In genomic region chr6:25637946-25638345, GRCh38 we compare ENCODE assay signal across 1 cellular context.
TF ChIP-seq lines count a peak whose summit lies in the region.

No MANE protein-coding gene starts in this region.

TF ChIP-seq in HepG2, 621 proteins besides CTCF, POLR2A, EP300 and RAD21 (continued from another document and continues in another):
- TF ChIP-seq, protein P1, sequence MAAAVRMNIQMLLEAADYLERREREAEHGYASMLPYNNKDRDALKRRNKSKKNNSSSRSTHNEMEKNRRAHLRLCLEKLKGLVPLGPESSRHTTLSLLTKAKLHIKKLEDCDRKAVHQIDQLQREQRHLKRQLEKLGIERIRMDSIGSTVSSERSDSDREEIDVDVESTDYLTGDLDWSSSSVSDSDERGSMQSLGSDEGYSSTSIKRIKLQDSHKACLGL (CRISPR knock-in tag; IDR thresholded peaks at IDR 0.05): no peak
- TF ChIP-seq FLYWCH1 (CRISPR knock-in tag; IDR thresholded peaks at IDR 0.05): no peak
- 0 out of 4 replicates have a peak, but pooled peaks of 1 of the 2 experiments have one; percentile 6 for TF ChIP-seq KLF16 (CRISPR knock-in tag; IDR thresholded peaks at IDR 0.05)
- peak; percentile 91 to 97 for TF ChIP-seq REST (IDR thresholded peaks at IDR 0.05; ENCODE audit: borderline replicate concordance in 1 of 2, low read depth in 1 of 2, low read length in 2 of 2)
- no peak for TF ChIP-seq HNF4A (CRISPR knock-in tag; IDR thresholded peaks at IDR 0.05)
- no peak for TF ChIP-seq ZNF737 (CRISPR knock-in tag; IDR thresholded peaks at IDR 0.05; ENCODE audit: borderline replicate concordance)
- TF ChIP-seq, protein P2, sequence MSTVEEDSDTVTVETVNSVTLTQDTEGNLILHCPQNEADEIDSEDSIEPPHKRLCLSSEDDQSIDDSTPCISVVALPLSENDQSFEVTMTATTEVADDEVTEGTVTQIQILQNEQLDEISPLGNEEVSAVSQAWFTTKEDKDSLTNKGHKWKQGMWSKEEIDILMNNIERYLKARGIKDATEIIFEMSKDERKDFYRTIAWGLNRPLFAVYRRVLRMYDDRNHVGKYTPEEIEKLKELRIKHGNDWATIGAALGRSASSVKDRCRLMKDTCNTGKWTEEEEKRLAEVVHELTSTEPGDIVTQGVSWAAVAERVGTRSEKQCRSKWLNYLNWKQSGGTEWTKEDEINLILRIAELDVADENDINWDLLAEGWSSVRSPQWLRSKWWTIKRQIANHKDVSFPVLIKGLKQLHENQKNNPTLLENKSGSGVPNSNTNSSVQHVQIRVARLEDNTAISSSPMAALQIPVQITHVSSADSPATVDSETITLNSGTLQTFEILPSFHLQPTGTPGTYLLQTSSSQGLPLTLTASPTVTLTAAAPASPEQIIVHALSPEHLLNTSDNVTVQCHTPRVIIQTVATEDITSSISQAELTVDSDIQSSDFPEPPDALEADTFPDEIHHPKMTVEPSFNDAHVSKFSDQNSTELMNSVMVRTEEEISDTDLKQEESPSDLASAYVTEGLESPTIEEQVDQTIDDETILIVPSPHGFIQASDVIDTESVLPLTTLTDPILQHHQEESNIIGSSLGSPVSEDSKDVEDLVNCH (CRISPR knock-in tag; IDR thresholded peaks at IDR 0.05): no peak
- TF ChIP-seq, protein P3, sequence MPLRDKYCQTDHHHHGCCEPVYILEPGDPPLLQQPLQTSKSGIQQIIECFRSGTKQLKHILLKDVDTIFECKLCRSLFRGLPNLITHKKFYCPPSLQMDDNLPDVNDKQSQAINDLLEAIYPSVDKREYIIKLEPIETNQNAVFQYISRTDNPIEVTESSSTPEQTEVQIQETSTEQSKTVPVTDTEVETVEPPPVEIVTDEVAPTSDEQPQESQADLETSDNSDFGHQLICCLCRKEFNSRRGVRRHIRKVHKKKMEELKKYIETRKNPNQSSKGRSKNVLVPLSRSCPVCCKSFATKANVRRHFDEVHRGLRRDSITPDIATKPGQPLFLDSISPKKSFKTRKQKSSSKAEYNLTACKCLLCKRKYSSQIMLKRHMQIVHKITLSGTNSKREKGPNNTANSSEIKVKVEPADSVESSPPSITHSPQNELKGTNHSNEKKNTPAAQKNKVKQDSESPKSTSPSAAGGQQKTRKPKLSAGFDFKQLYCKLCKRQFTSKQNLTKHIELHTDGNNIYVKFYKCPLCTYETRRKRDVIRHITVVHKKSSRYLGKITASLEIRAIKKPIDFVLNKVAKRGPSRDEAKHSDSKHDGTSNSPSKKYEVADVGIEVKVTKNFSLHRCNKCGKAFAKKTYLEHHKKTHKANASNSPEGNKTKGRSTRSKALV (CRISPR knock-in tag; IDR thresholded peaks at IDR 0.05): no peak
- TF ChIP-seq ZNF678 (CRISPR knock-in tag; IDR thresholded peaks at IDR 0.05): no peak
- no peak for TF ChIP-seq PHF21A (CRISPR knock-in tag; IDR thresholded peaks at IDR 0.05)
- no peak for TF ChIP-seq KLF13 (CRISPR knock-in tag; IDR thresholded peaks at IDR 0.05)
- no peak for TF ChIP-seq HOXA7 (CRISPR knock-in tag; IDR thresholded peaks at IDR 0.05)
- no peak for TF ChIP-seq XBP1 (CRISPR knock-in tag; IDR thresholded peaks at IDR 0.05)
- no peak for TF ChIP-seq LRRFIP1 (CRISPR knock-in tag; conservative IDR thresholded peaks at IDR 0.05)
- TF ChIP-seq ZNF446 (CRISPR knock-in tag; IDR thresholded peaks at IDR 0.05): 0 out of 2 replicates have a peak, but pooled peaks have one; percentile 56
- TF ChIP-seq TERF1 (CRISPR knock-in tag; IDR thresholded peaks at IDR 0.05): no peak
- no peak for TF ChIP-seq CREB1 (IDR thresholded peaks at IDR 0.05)
- no peak for TF ChIP-seq CREB1 (CRISPR knock-in tag; IDR thresholded peaks at IDR 0.05)
- no peak for TF ChIP-seq ZNF891 (CRISPR knock-in tag; IDR thresholded peaks at IDR 0.05)
- TF ChIP-seq, protein P4, sequence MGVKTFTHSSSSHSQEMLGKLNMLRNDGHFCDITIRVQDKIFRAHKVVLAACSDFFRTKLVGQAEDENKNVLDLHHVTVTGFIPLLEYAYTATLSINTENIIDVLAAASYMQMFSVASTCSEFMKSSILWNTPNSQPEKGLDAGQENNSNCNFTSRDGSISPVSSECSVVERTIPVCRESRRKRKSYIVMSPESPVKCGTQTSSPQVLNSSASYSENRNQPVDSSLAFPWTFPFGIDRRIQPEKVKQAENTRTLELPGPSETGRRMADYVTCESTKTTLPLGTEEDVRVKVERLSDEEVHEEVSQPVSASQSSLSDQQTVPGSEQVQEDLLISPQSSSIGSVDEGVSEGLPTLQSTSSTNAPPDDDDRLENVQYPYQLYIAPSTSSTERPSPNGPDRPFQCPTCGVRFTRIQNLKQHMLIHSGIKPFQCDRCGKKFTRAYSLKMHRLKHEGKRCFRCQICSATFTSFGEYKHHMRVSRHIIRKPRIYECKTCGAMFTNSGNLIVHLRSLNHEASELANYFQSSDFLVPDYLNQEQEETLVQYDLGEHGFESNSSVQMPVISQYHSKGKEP (CRISPR knock-in tag; IDR thresholded peaks at IDR 0.05): 0 out of 2 replicates have a peak, but pooled peaks have one; percentile 23
- no peak for TF ChIP-seq ZNF746 (CRISPR knock-in tag; IDR thresholded peaks at IDR 0.05)
- TF ChIP-seq PHF5A (CRISPR knock-in tag; IDR thresholded peaks at IDR 0.05; ENCODE audit: low read depth, unreplicated experiment): no peak
- TF ChIP-seq, protein P5, sequence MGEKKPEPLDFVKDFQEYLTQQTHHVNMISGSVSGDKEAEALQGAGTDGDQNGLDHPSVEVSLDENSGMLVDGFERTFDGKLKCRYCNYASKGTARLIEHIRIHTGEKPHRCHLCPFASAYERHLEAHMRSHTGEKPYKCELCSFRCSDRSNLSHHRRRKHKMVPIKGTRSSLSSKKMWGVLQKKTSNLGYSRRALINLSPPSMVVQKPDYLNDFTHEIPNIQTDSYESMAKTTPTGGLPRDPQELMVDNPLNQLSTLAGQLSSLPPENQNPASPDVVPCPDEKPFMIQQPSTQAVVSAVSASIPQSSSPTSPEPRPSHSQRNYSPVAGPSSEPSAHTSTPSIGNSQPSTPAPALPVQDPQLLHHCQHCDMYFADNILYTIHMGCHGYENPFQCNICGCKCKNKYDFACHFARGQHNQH (CRISPR knock-in tag; IDR thresholded peaks at IDR 0.05): peak; percentile 35; the same call in 1 of the 2 replicates
- no peak for TF ChIP-seq SP140L (CRISPR knock-in tag; IDR thresholded peaks at IDR 0.05; ENCODE audit: borderline replicate concordance)
- TF ChIP-seq ZBTB4 (CRISPR knock-in tag; IDR thresholded peaks at IDR 0.05; ENCODE audit: borderline replicate concordance): no peak
- TF ChIP-seq SIN3A (IDR thresholded peaks at IDR 0.05; ENCODE audit: borderline replicate concordance, low read depth, low read length): peak; percentile 53; the same call in 1 of the 2 replicates
- no peak for TF ChIP-seq ZNF549 (CRISPR knock-in tag; IDR thresholded peaks at IDR 0.05)
- TF ChIP-seq TBX2 (CRISPR knock-in tag; IDR thresholded peaks at IDR 0.05; ENCODE audit: borderline replicate concordance): peak; percentile 47; the same call in 1 of the 2 replicates
- TF ChIP-seq PLRG1 (conservative IDR thresholded peaks at IDR 0.05): no peak
- TF ChIP-seq ZNF543 (CRISPR knock-in tag; IDR thresholded peaks at IDR 0.05): no peak
- TF ChIP-seq NFAT5 (CRISPR knock-in tag; IDR thresholded peaks at IDR 0.05): no peak
- TF ChIP-seq PAF1 (CRISPR knock-in tag; IDR thresholded peaks at IDR 0.05): no peak
